Comparison of ENCODE assay signal across 18 cellular contexts in the genomic region with DNA sequence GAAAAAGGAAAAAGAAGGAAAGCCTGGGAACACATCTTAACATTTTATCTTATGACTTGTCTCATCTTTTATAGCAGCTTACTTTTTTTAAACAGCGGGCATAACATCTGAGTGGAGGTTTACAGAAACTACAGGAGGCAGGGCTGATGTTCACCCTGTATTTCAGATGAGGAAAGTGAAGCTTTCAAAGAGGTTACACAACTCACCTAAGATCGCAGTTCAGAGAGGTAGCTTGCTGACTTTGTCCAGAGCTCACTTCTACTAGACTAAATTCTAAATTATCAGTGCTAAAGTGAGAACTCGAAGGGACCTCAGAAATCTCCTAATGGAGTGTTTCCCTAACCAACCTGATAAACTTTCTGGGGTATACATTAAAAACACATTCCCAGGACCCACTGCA. TPM values are rescaled to one million over a fixed set of nuclear protein-coding genes. Genes with fewer than 3 reads are reported as not detected.
A peak's percentile ranks its signal among the peaks of the same experiment; 100 is the strongest.
DNase-seq lines count a peak whose midpoint lies in the region; ATAC-seq, FAIRE-seq and TF ChIP-seq lines count a peak whose summit lies in the region.
"Had no signal": no experiment of that assay in that cellular context is flagged by ENCODE, and none has a peak within 500 bp of the region (broad histone marks: within the 10 kb centered on the region; RNA-seq: fewer than 3 reads in every experiment).

No MANE protein-coding gene starts in this region.

- H3K36me3 ChIP-seq in astrocyte (ENCODE audit: insufficient read depth, low read length) (no peaks in the 10 kb centered on the region), right lobe of liver (peaks cover 0 to 5% (median 0%) of the 10 kb centered on the region in 4 donors)

- no peak overlapping the region for H3K27ac Mint-ChIP-seq in activated naive CD8-positive, alpha-beta T cell
- no peak overlapping the region for H3K27ac Mint-ChIP-seq in activated naive CD8-positive, alpha-beta T cell treated with anti-CD3 and anti-CD28 coated beads for 36 hours
- no peak overlapping the region for H3K27ac Mint-ChIP-seq in astrocyte (ENCODE audit: unreplicated experiment)

- no peak overlapping the region for H3K9ac ChIP-seq in astrocyte (ENCODE audit: low read length)

- no peak for DNase-seq in activated naive CD8-positive, alpha-beta T cell treated with anti-CD3 and anti-CD28 coated beads for 36 hours
- DNase-seq in astrocyte (ENCODE audit: low read depth), result no peak
- DNase-seq in right lobe of liver, result no peak
- no peak for DNase-seq in germinal center (ENCODE audit: low spot score)
- no peak for DNase-seq in stimulated activated naive CD4-positive, alpha-beta T cell treated with Interleukin-2 at 50 U/mL for 16 hours (lab: John Stamatoyannopoulos, UW)
- DNase-seq: H9, Kasumi-1, NCI-H1105 treated with DMSO at 0.1 percent for 48 hours, NCI-H1694 treated with DMSO at 0.1 percent for 48 hours, NCI-H226, NCI-H524 treated with DMSO at 0.1 percent for 48 hours, SHP77 treated with DMSO at 0.1 percent for 48 hours had no signal

- H3K27ac ChIP-seq in astrocyte (ENCODE audit: low read depth, low read length) (no peak overlapping the region), right lobe of liver (peak overlapping the region in 2 of 3 donors; percentile 9 to 70)
- H3K27ac ChIP-seq: BLaER1 had no signal

- H3K4me1 ChIP-seq in astrocyte (ENCODE audit: insufficient read depth, low read length) (peaks cover 7% of the 10 kb centered on the region), right lobe of liver (peaks cover 0 to 41% (median 20%) of the 10 kb centered on the region in 4 donors)

- no peak overlapping the region for H2AFZ ChIP-seq in astrocyte (ENCODE audit: low read depth, low read length)

- TF ChIP-seq CTCF in astrocyte (IDR thresholded peaks at IDR 0.05; ENCODE audit: insufficient read depth, low read depth, low read length) (no peak), right lobe of liver (IDR thresholded peaks at IDR 0.05) (no peak)

- H3K27me3 ChIP-seq in astrocyte (ENCODE audit: insufficient read depth, low read length) (no peaks in the 10 kb centered on the region), right lobe of liver (no peaks in the 10 kb centered on the region)
- H3K27me3 ChIP-seq: BLaER1 had no signal

- peaks cover 23% of the 10 kb centered on the region for H4K20me1 ChIP-seq in astrocyte (ENCODE audit: insufficient read depth, low read length)

- peaks cover 79% of the 10 kb centered on the region for H3K79me2 ChIP-seq in astrocyte (ENCODE audit: insufficient read depth, low read length)

- H3K27me3 Mint-ChIP-seq in activated naive CD8-positive, alpha-beta T cell, result no peaks in the 10 kb centered on the region
- H3K27me3 Mint-ChIP-seq in activated naive CD8-positive, alpha-beta T cell treated with anti-CD3 and anti-CD28 coated beads for 36 hours, result no peaks in the 10 kb centered on the region
- H3K27me3 Mint-ChIP-seq in astrocyte (ENCODE audit: low read depth, unreplicated experiment), result no peaks in the 10 kb centered on the region
- H3K27me3 Mint-ChIP-seq: IgD-negative memory B cell had no signal

- H3K4me1 Mint-ChIP-seq in activated naive CD8-positive, alpha-beta T cell (ENCODE audit: low read depth), result peaks cover 63% of the 10 kb centered on the region
- H3K4me1 Mint-ChIP-seq in activated naive CD8-positive, alpha-beta T cell treated with anti-CD3 and anti-CD28 coated beads for 36 hours, result peaks cover 50% of the 10 kb centered on the region
- H3K4me1 Mint-ChIP-seq in astrocyte (ENCODE audit: low read depth, unreplicated experiment), result peaks cover 27% of the 10 kb centered on the region

- H3K9me3 Mint-ChIP-seq in activated naive CD8-positive, alpha-beta T cell (ENCODE audit: low read depth), result no peaks in the 10 kb centered on the region
- no peaks in the 10 kb centered on the region for H3K9me3 Mint-ChIP-seq in activated naive CD8-positive, alpha-beta T cell treated with anti-CD3 and anti-CD28 coated beads for 36 hours
- H3K9me3 Mint-ChIP-seq in astrocyte (ENCODE audit: unreplicated experiment), result no peaks in the 10 kb centered on the region
- H3K9me3 Mint-ChIP-seq: IgD-negative memory B cell had no signal

- intact Hi-C loops in right lobe of liver (cut with DNase I), result no loop called here

- FAIRE-seq in astrocyte (lab: Jason Lieb, UNC), result no peak
- FAIRE-seq: A204.1 had no signal

- H3K36me3 Mint-ChIP-seq in activated naive CD8-positive, alpha-beta T cell, result peaks cover 5% of the 10 kb centered on the region
- peaks cover 36% of the 10 kb centered on the region for H3K36me3 Mint-ChIP-seq in activated naive CD8-positive, alpha-beta T cell treated with anti-CD3 and anti-CD28 coated beads for 36 hours
- H3K36me3 Mint-ChIP-seq in astrocyte (ENCODE audit: low read depth, unreplicated experiment), result peaks cover 3% of the 10 kb centered on the region
- H3K36me3 Mint-ChIP-seq: IgD-negative memory B cell had no signal

- ATAC-seq in right lobe of liver (peak in 3 of 4 donors; percentile 28 to 31 (median 29)), GM18907 (IDR thresholded peaks at IDR 0.05; ENCODE audit: unreplicated experiment) (no peak), HG03097 (IDR thresholded peaks at IDR 0.05; ENCODE audit: low FRiP score, unreplicated experiment) (no peak)

- no peak overlapping the region for H3K4me2 ChIP-seq in astrocyte (ENCODE audit: low read length)

- no peak for TF ChIP-seq POLR2A in right lobe of liver (IDR thresholded peaks at IDR 0.05)

- peak overlapping the region; percentile 38 for H3K4me3 Mint-ChIP-seq in activated naive CD8-positive, alpha-beta T cell
- H3K4me3 Mint-ChIP-seq in activated naive CD8-positive, alpha-beta T cell treated with anti-CD3 and anti-CD28 coated beads for 36 hours, result no peak overlapping the region
- peak overlapping the region; percentile 20 for H3K4me3 Mint-ChIP-seq in astrocyte (ENCODE audit: unreplicated experiment)
- H3K4me3 Mint-ChIP-seq: H9 had no signal

- H3K4me3 ChIP-seq in astrocyte (ENCODE audit: insufficient read depth, low read depth, low read length), result no peak overlapping the region
- H3K4me3 ChIP-seq in right lobe of liver, result peak overlapping the region; percentile 15 to 40 (median 29)
- H3K4me3 ChIP-seq: BLaER1 had no signal

- WGBS in right lobe of liver (ENCODE audit: insufficient coverage, low coverage, low lambda C conversion rate, missing lambda C conversion rate), result 12% methylated on average over 3 of the region's 3 CpGs

- H3K9me3 ChIP-seq in astrocyte (ENCODE audit: insufficient read depth, low read depth, low read length) (no peaks in the 10 kb centered on the region), right lobe of liver (no peaks in the 10 kb centered on the region)

RNA-seq across cellular contexts. Expression of a gene that starts 3.7 kb away (rescaled TPM):
- total RNA-seq in activated naive CD8-positive, alpha-beta T cell treated with anti-CD3 and anti-CD28 coated beads for 36 hours, result 1 to 10 TPM; 7.6 to 8.1 TPM
- total RNA-seq in astrocyte (11.1 and 11.3 TPM in 2 replicates), right lobe of liver (1 to 10 TPM; 4.4 to 8.8 (median 7.4) TPM)

RNA-seq across cellular contexts. Expression of a gene that starts 4.2 kb away (rescaled TPM):
- 10 to 100 TPM; 74.6 to 77.8 TPM for total RNA-seq in activated naive CD8-positive, alpha-beta T cell treated with anti-CD3 and anti-CD28 coated beads for 36 hours
- total RNA-seq in astrocyte (26.2 and 35.0 TPM in 2 replicates), right lobe of liver (10 to 100 TPM; 12.0 to 15.3 (median 13.7) TPM)

Comparison
In these comparisons a context has a peak if more than half of its experiments do, and no peak if none do; other contexts are left out.
1. ATAC-seq: peak in right lobe of liver (3 of 4); none in GM18907 (single experiment) and HG03097 (single experiment).